In the genomic region with DNA sequence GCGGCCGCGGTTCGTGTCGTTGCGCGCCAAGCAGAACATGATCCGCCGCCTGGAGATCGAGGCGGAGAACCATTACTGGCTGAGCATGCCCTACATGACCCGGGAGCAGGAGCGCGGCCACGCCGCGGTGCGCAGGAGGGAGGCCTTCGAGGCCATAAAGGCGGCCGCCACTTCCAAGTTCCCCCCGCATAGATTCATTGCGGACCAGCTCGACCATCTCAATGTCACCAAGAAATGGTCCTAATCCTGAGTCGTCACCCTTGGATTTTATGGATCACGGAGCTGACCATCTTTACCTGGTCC, we compare ENCODE assay signal across 8 cellular contexts. TPM values are rescaled to one million over a fixed set of nuclear protein-coding genes. Genes with fewer than 3 reads are reported as not detected.
DNase-seq lines count a peak whose midpoint lies in the region; ATAC-seq and TF ChIP-seq lines count a peak whose summit lies in the region.

No MANE protein-coding gene starts in this region.

- TF ChIP-seq CTCF in BE2C (IDR thresholded peaks at IDR 0.05; ENCODE audit: low read depth, low read length): no peak
- TF ChIP-seq CTCF in kidney epithelial cell (IDR thresholded peaks at IDR 0.05; ENCODE audit: insufficient read depth, low read length, poor library complexity, severe bottlenecking): no peak

- peaks cover 26% of the 10 kb centered on the region for H3K36me3 Mint-ChIP-seq in activated naive CD8-positive, alpha-beta T cell treated with anti-CD3 and anti-CD28 coated beads, Interleukin-2, amount 50 U/mL, for 24 hours (ENCODE audit: low read depth)

- no peaks in the 10 kb centered on the region for H3K9me3 Mint-ChIP-seq in activated naive CD8-positive, alpha-beta T cell treated with anti-CD3 and anti-CD28 coated beads, Interleukin-2, amount 50 U/mL, for 24 hours

- H3K9me3 ChIP-seq in BE2C: no peaks in the 10 kb centered on the region

- H3K4me1 ChIP-seq in BE2C: no peaks in the 10 kb centered on the region

- H3K4me3 ChIP-seq in BE2C (ENCODE audit: low read depth, low read length): peak overlapping the region; percentile 92
- peak overlapping the region; percentile 85 for H3K4me3 ChIP-seq in kidney epithelial cell (ENCODE audit: low read depth, low read length)

- H3K27ac ChIP-seq in substantia nigra (ENCODE audit: low read depth, low read length, poor library complexity, severe bottlenecking): peak overlapping the region; percentile 88

- H3K36me3 ChIP-seq in BE2C (peaks cover 6% of the 10 kb centered on the region; the same call in 1 of the 2 replicates), kidney epithelial cell (ENCODE audit: control insufficient read depth, insufficient read depth, low read length) (no peaks in the 10 kb centered on the region)

- no peaks in the 10 kb centered on the region for H3K27me3 ChIP-seq in BE2C
- no peaks in the 10 kb centered on the region for H3K27me3 ChIP-seq in kidney epithelial cell (ENCODE audit: control insufficient read depth, insufficient read depth, low read length)

- peaks cover 35% of the 10 kb centered on the region for H3K4me1 Mint-ChIP-seq in activated naive CD8-positive, alpha-beta T cell treated with anti-CD3 and anti-CD28 coated beads, Interleukin-2, amount 50 U/mL, for 24 hours

- peak overlapping the region; percentile 97 for H3K27ac Mint-ChIP-seq in activated naive CD8-positive, alpha-beta T cell treated with anti-CD3 and anti-CD28 coated beads, Interleukin-2, amount 50 U/mL, for 24 hours

- ATAC-seq in GM19328 (IDR thresholded peaks at IDR 0.05; ENCODE audit: unreplicated experiment) (peak; percentile 25), HG03354 (IDR thresholded peaks at IDR 0.05; ENCODE audit: poor library complexity, severe bottlenecking, unreplicated experiment) (peak; percentile 29)
- peak; percentile 19 for ATAC-seq in activated naive CD8-positive, alpha-beta T cell treated with anti-CD3 and anti-CD28 coated beads, Interleukin-2, amount 50 U/mL, for 24 hours

- DNase-seq in BE2C (no peak), kidney epithelial cell (ENCODE audit: low read depth) (no peak), substantia nigra (lab: John Stamatoyannopoulos, UW) (peak in 4 of 49 donors; percentile 34 to 66 (median 55)), NCI-H1694 treated with DMSO at 0.1 percent for 48 hours (lab: John Stamatoyannopoulos, UW) (no peak), NCI-H345 (lab: John Stamatoyannopoulos, UW) (no peak)
- no peak for DNase-seq in activated naive CD8-positive, alpha-beta T cell treated with anti-CD3 and anti-CD28 coated beads, Interleukin-2, amount 50 U/mL, for 24 hours

- peak overlapping the region; percentile 97 for H3K4me3 Mint-ChIP-seq in activated naive CD8-positive, alpha-beta T cell treated with anti-CD3 and anti-CD28 coated beads, Interleukin-2, amount 50 U/mL, for 24 hours

- H3K27me3 Mint-ChIP-seq in activated naive CD8-positive, alpha-beta T cell treated with anti-CD3 and anti-CD28 coated beads, Interleukin-2, amount 50 U/mL, for 24 hours: no peaks in the 10 kb centered on the region

RNA-seq across cellular contexts. Expression of gene MRPL57, which starts 0.5 kb away (rescaled TPM):
- polyA plus RNA-seq in BE2C (2012; ENCODE audit: insufficient read depth, insufficient read length, low read depth): 76.7 TPM
- total RNA-seq in kidney epithelial cell: 26.5 and 32.0 TPM in 2 replicates

RNA-seq across cellular contexts. Expression of gene SKA3, which starts 0.6 kb away (rescaled TPM):
- 4.0 TPM for polyA plus RNA-seq in BE2C (2012; ENCODE audit: insufficient read depth, insufficient read length, low read depth)
- 5.8 and 10.1 TPM in 2 replicates for total RNA-seq in kidney epithelial cell

RNA-seq across cellular contexts. Expression of gene SAP18, which starts 37.0 kb away (rescaled TPM):
- 670 TPM for polyA plus RNA-seq in BE2C (2012; ENCODE audit: insufficient read depth, insufficient read length, low read depth)
- 57.7 and 59.8 TPM in 2 replicates for total RNA-seq in kidney epithelial cell
